14 cellular contexts compared by ENCODE assay signal in the genomic region with DNA sequence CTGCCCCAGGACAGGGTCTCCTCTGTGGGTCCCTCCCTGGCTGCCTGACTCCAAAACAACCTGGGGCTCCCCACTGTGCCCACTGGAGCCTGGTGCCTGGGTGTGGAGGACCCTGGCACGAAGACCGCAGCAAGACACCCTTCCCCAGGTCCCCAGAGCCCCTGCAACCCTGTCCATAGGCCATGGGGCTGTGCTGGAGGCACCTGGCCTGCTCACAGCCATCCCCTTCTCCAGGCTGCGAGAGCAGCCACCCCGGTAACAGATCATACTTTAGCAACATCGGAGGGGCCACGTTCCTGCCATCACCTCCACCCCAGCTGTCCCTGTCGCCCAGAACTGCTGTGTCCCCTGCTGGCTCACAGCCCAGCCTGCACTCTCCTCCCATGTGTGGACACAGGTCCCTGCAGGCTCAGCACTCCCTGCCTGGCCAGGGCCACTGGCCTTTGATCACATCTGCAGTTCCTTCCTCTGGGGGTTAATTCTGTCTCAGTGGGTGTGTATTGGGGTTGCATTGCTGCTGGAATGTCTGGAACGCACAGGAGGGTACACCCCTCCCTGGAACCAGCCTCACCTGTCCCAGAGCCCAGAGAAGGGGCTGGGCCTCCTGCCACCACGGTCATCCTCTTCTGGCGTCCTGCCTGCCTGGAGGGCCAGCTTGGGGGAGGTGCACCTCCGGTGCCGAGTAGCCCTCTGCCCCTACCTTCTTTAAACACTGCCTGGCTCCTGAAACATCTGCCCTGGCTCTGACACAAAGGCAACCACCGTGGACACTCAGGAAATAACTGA. TPM values are rescaled to one million over a fixed set of nuclear protein-coding genes. Genes with fewer than 3 reads are reported as not detected.
A peak's percentile ranks its signal among the peaks of the same experiment; 100 is the strongest.
DNase-seq lines count a peak whose midpoint lies in the region; ATAC-seq, FAIRE-seq and TF ChIP-seq lines count a peak whose summit lies in the region.
"Had no signal": no experiment of that assay in that cellular context is flagged by ENCODE, and none has a peak within 500 bp of the region (broad histone marks: within the 10 kb centered on the region; RNA-seq: fewer than 3 reads in every experiment).

No MANE protein-coding gene starts in this region.

- no peak for TF ChIP-seq POLR2A in K562 (conservative IDR thresholded peaks at IDR 0.05)

- DNase-seq in LoVo (ENCODE audit: low spot score) = peak; percentile 73
- no peak for DNase-seq in K562 (ENCODE audit: extremely low read depth in 1 of 4, low spot score in 3 of 4)
- DNase-seq in left lobe of liver (ENCODE audit: low spot score) = peak; percentile 93
- DNase-seq in hepatic stellate cell (ENCODE audit: low spot score) = no peak
- DNase-seq: activated naive CD8-positive, alpha-beta T cell treated with anti-CD3 and anti-CD28 coated beads, Interleukin-2, amount 10 ng/mL, durations not matched to agents 7 days and 5 days; CD8-positive, alpha-beta memory T cell; NCI-H187; T1000 had no signal

- no peak overlapping the region for H3K4me3 Mint-ChIP-seq in stimulated activated memory B cell treated with anti-CD40 and anti-IgM and Interleukin-4, amounts not matched to agents 10 μg/mL and 1 μg/mL and 100 μg/mL, for 72 hours
- H3K4me3 Mint-ChIP-seq: activated naive CD8-positive, alpha-beta T cell treated with anti-CD3 and anti-CD28 coated beads, Interleukin-2, amount 10 ng/mL, durations not matched to agents 7 days and 5 days; CD8-positive, alpha-beta memory T cell; dendritic cell treated with granulocyte-macrophage colony-stimulating factor and Interleukin-4, amounts not matched to agents 40 ng/mL and 50 ng/mL, for 4 days had no signal

- peak; percentile 55; the same call in 1 of the 3 replicates for ATAC-seq in K562
- ATAC-seq in left lobe of liver = peak; percentile 91
- no peak for ATAC-seq in stimulated activated memory B cell treated with anti-CD40 and anti-IgM and Interleukin-4, amounts not matched to agents 10 μg/mL and 1 μg/mL and 100 μg/mL, for 72 hours
- ATAC-seq in GM18861 (IDR thresholded peaks at IDR 0.05; ENCODE audit: unreplicated experiment) = no peak
- ATAC-seq in GM21529 (IDR thresholded peaks at IDR 0.05; ENCODE audit: unreplicated experiment) = no peak

- H3K4me1 Mint-ChIP-seq in stimulated activated memory B cell treated with anti-CD40 and anti-IgM and Interleukin-4, amounts not matched to agents 10 μg/mL and 1 μg/mL and 100 μg/mL, for 72 hours = no peaks in the 10 kb centered on the region
- H3K4me1 Mint-ChIP-seq: activated naive CD8-positive, alpha-beta T cell treated with anti-CD3 and anti-CD28 coated beads, Interleukin-2, amount 10 ng/mL, durations not matched to agents 7 days and 5 days; CD8-positive, alpha-beta memory T cell had no signal

- H3K27me3 Mint-ChIP-seq in stimulated activated memory B cell treated with anti-CD40 and anti-IgM and Interleukin-4, amounts not matched to agents 10 μg/mL and 1 μg/mL and 100 μg/mL, for 72 hours = peaks cover 39% of the 10 kb centered on the region

- 3% methylated on average over 13 of the region's 13 CpGs for WGBS in K562 (ENCODE audit: insufficient coverage, low coverage, missing lambda C conversion rate)
- 79% methylated on average over 13 of the region's 13 CpGs for WGBS in thymus

- no peak overlapping the region for H2AFZ ChIP-seq in K562 (ENCODE audit: low read depth, low read length)

- H3K27me3 ChIP-seq in K562 (ENCODE audit: control insufficient read depth in 2 of 2, insufficient read depth in 2 of 2, low read length in 2 of 2) (peaks cover 21 to 52% of the 10 kb centered on the region in 2 experiments), thymus (ENCODE audit: control insufficient read depth, insufficient read depth) (no peaks in the 10 kb centered on the region)

- H4K20me1 ChIP-seq in K562 (replicated peaks; ENCODE audit: control insufficient read depth, insufficient read depth, low read length) = no peaks in the 10 kb centered on the region

- no peak for TF ChIP-seq EP300 in K562 (IDR thresholded peaks at IDR 0.05; ENCODE audit: low read length)

- TF ChIP-seq RAD21 in K562 (CRISPR knock-in tag; conservative IDR thresholded peaks at IDR 0.05 in 1 of 2, IDR thresholded peaks at IDR 0.05 in 1 of 2) = no peak

- no peak overlapping the region for H3K4me2 ChIP-seq in K562 (ENCODE audit: insufficient read depth, low read length)

- in situ Hi-C loops in K562 (cut with MboI) = no loop called here

- FAIRE-seq in K562 (lab: Jason Lieb, UNC) = no peak

- no peak overlapping the region for H3K27ac Mint-ChIP-seq in stimulated activated memory B cell treated with anti-CD40 and anti-IgM and Interleukin-4, amounts not matched to agents 10 μg/mL and 1 μg/mL and 100 μg/mL, for 72 hours
- H3K27ac Mint-ChIP-seq: activated naive CD8-positive, alpha-beta T cell treated with anti-CD3 and anti-CD28 coated beads, Interleukin-2, amount 10 ng/mL, durations not matched to agents 7 days and 5 days; CD8-positive, alpha-beta memory T cell; dendritic cell treated with granulocyte-macrophage colony-stimulating factor and Interleukin-4, amounts not matched to agents 40 ng/mL and 50 ng/mL, for 4 days had no signal

- H3K36me3 ChIP-seq in K562 (ENCODE audit: control insufficient read depth, insufficient read depth, low read length) = no peaks in the 10 kb centered on the region
- H3K36me3 ChIP-seq in thymus (ENCODE audit: control insufficient read depth, insufficient read depth) = no peaks in the 10 kb centered on the region

- H3K9me3 Mint-ChIP-seq in stimulated activated memory B cell treated with anti-CD40 and anti-IgM and Interleukin-4, amounts not matched to agents 10 μg/mL and 1 μg/mL and 100 μg/mL, for 72 hours = peaks cover 10% of the 10 kb centered on the region

- CTCF ChIA-PET in K562 (lab: Yijun Ruan, JAX; ENCODE audit: low intra/inter-chr PET ratio) = no interaction called here

- intact Hi-C loops in K562 (cut with micrococcal nuclease) = no loop called here

- H3K4me1 ChIP-seq in K562 (replicated peaks in 1 of 2; ENCODE audit: control insufficient read depth in 2 of 2, insufficient read depth in 2 of 2, low read length in 2 of 2) (peaks cover 0 to 5% of the 10 kb centered on the region in 2 experiments; a peak in 2 of 5 replicates), thymus (ENCODE audit: control insufficient read depth, insufficient read depth, low read length) (no peaks in the 10 kb centered on the region)

- H3K9me1 ChIP-seq in K562 (ENCODE audit: control insufficient read depth, insufficient read depth, low read length) = no peaks in the 10 kb centered on the region

- H3K9ac ChIP-seq in K562 (ENCODE audit: insufficient read depth in 1 of 2, low read depth in 2 of 2, low read length in 2 of 2) = no peak overlapping the region

- POLR2A ChIA-PET in K562 (lab: Yijun Ruan, JAX) = no interaction called here

- H3K79me2 ChIP-seq in K562 (ENCODE audit: control insufficient read depth, insufficient read depth, low read length) = no peaks in the 10 kb centered on the region

- peaks cover 6% of the 10 kb centered on the region for H3K36me3 Mint-ChIP-seq in stimulated activated memory B cell treated with anti-CD40 and anti-IgM and Interleukin-4, amounts not matched to agents 10 μg/mL and 1 μg/mL and 100 μg/mL, for 72 hours
- H3K36me3 Mint-ChIP-seq: activated naive CD8-positive, alpha-beta T cell treated with anti-CD3 and anti-CD28 coated beads, Interleukin-2, amount 10 ng/mL, durations not matched to agents 7 days and 5 days had no signal

- BruUV-seq in K562 (replicated peaks; lab: Mats Ljungman, UMichigan) = no TSS peak

- no peaks in the 10 kb centered on the region; the same call in 1 of the 2 replicates for H3K9me3 ChIP-seq in K562 (replicated peaks; ENCODE audit: control insufficient read depth, insufficient read depth, low read depth, low read length)
- no peaks in the 10 kb centered on the region for H3K9me3 ChIP-seq in thymus (ENCODE audit: control insufficient read depth)

- H3K27ac ChIP-seq in K562 (ENCODE audit: extremely low read depth, low read depth, low read length) = no peak overlapping the region
- peak overlapping the region; percentile 69 for H3K27ac ChIP-seq in thymus (ENCODE audit: low read depth)

- no peak for TF ChIP-seq CTCF in K562 (IDR thresholded peaks at IDR 0.05 in 2 of 3, conservative IDR thresholded peaks at IDR 0.05 in 1 of 3; ENCODE audit: insufficient read depth in 2 of 3, low read depth in 1 of 3, low read length in 3 of 3)

- H3K4me3 ChIP-seq in K562 (no peak overlapping the region), thymus (ENCODE audit: low read length) (no peak overlapping the region)

RNA-seq across cellular contexts. Expression of a gene that starts 12.2 kb away (rescaled TPM):
- 0.07 and 0.19 TPM in 2 replicates for total RNA-seq in K562 (2011; cell fraction: chromatin; rRNA removed; ENCODE audit: low replicate concordance)
- 0.17 and 0.53 TPM in 2 replicates for total RNA-seq in K562 (2011; cell fraction: nucleolus; rRNA removed)
- total RNA-seq in K562 (2011; cell fraction: nucleoplasm; rRNA removed) = 0.44 TPM in 1 of 2 replicates, not detected in the other
- total RNA-seq in K562 (2014; rRNA removed) = 0.09 and 0.16 TPM in 2 replicates
- total RNA-seq in K562 (2014; rRNA removed; fragmentation: Illumina TruSeq; extraction: Trizol) = 0.03 TPM in 1 of 2 replicates, not detected in the other
- total RNA-seq in K562 (2015; rRNA removed; fragmentation: Illumina TruSeq; extraction: Trizol) = 0.04 TPM in 1 of 2 replicates, not detected in the other
- total RNA-seq in K562 (2021) = 0.07 and 0.13 TPM in 2 replicates
- 0.05 and 0.07 TPM in 2 replicates for polyA plus RNA-seq in K562 (2011; rRNA removed)
- 0.04 TPM in 2 replicates for polyA plus RNA-seq in K562 (2011; cell fraction: cytosol; rRNA removed)
- polyA plus RNA-seq in K562 (2011; cell fraction: nucleus; rRNA removed) = 0.11 and 0.33 TPM in 2 replicates
- polyA plus RNA-seq in K562 (2012) = 0.13 and 0.22 TPM in 2 replicates
- 0.03 and 0.10 TPM in 2 replicates for polyA plus RNA-seq in K562 (2014; fragmentation: Illumina TruSeq; extraction: Trizol)
- under 1 TPM in 1 of 2 experiments, not detected in 1; 0.15 TPM for polyA plus RNA-seq in K562 (2014; fragmentation: Nextera tagmentation; extraction: Ambion mirVana)
- polyA plus RNA-seq in K562 (2014; rRNA removed) = 0.01 and 0.03 TPM in 2 replicates
- 0.11 and 0.39 TPM in 2 replicates for polyA minus RNA-seq in K562 (2011; rRNA and poly(A)+ RNA removed)
- 0.19 and 0.27 TPM in 2 replicates for polyA minus RNA-seq in K562 (2011; cell fraction: cytosol; rRNA and poly(A)+ RNA removed)
- polyA minus RNA-seq in K562 (2011; cell fraction: nucleus; rRNA and poly(A)+ RNA removed) = 0.11 and 0.13 TPM in 2 replicates
- total RNA-seq in left lobe of liver = 26.4 TPM
- polyA plus RNA-seq in thymus = 14.3 TPM
- total RNA-seq: activated naive CD8-positive, alpha-beta T cell treated with anti-CD3 and anti-CD28 coated beads, Interleukin-2, amount 10 ng/mL, durations not matched to agents 7 days and 5 days; CD8-positive, alpha-beta memory T cell had no signal

RNA-seq across cellular contexts. Expression of a gene that starts 33.3 kb away (rescaled TPM):
- total RNA-seq in K562 (2011; cell fraction: chromatin; rRNA removed; ENCODE audit: low replicate concordance) = 0.44 TPM in 1 of 2 replicates, not detected in the other
- not detected in 2 replicates for total RNA-seq in K562 (2011; cell fraction: nucleolus; rRNA removed)
- total RNA-seq in K562 (2011; cell fraction: nucleoplasm; rRNA removed) = 0.22 TPM in 1 of 2 replicates, not detected in the other
- total RNA-seq in K562 (2014; rRNA removed) (not detected in 2 replicates), K562 (2014; rRNA removed; fragmentation: Illumina TruSeq; extraction: Trizol) (not detected in 2 replicates), K562 (2015; rRNA removed; fragmentation: Illumina TruSeq; extraction: Trizol) (not detected in 2 replicates), K562 (2021) (0.22 TPM in 1 of 2 replicates, not detected in the other), left lobe of liver (0.33 TPM)
- polyA plus RNA-seq in K562 (2011; rRNA removed) (not detected in 2 replicates), K562 (2014; fragmentation: Illumina TruSeq; extraction: Trizol) (not detected in 2 replicates), K562 (2014; fragmentation: Nextera tagmentation; extraction: Ambion mirVana) (not detected), K562 (2014; rRNA removed) (0.11 TPM in 1 of 2 replicates, not detected in the other), thymus (0.14 TPM)
- 0.01 and 0.15 TPM in 2 replicates for polyA plus RNA-seq in K562 (2011; cell fraction: cytosol; rRNA removed)
- polyA plus RNA-seq in K562 (2011; cell fraction: nucleus; rRNA removed) = 0.01 TPM in 2 replicates
- not detected in 2 replicates for polyA plus RNA-seq in K562 (2012)
- not detected in 2 replicates for polyA minus RNA-seq in K562 (2011; rRNA and poly(A)+ RNA removed)
- polyA minus RNA-seq in K562 (2011; cell fraction: cytosol; rRNA and poly(A)+ RNA removed) = not detected in 2 replicates
- polyA minus RNA-seq in K562 (2011; cell fraction: nucleus; rRNA and poly(A)+ RNA removed) = not detected in 2 replicates
- total RNA-seq: CD8-positive, alpha-beta memory T cell; glomerular endothelial cell had no signal
- polyA plus RNA-seq: CD8-positive, alpha-beta memory T cell had no signal

Comparison
In these comparisons a context has a peak if more than half of its experiments do, and no peak if none do; other contexts are left out.
1. DNase-seq: peak in LoVo (single experiment) and left lobe of liver (single experiment); none in K562 (0 of 4) and hepatic stellate cell (single experiment).
2. ATAC-seq: peak in K562 (single experiment) and left lobe of liver (single experiment); none in stimulated activated memory B cell treated with anti-CD40 and anti-IgM and Interleukin-4, amounts not matched to agents 10 μg/mL and 1 μg/mL and 100 μg/mL, for 72 hours (single experiment), GM18861 (single experiment) and GM21529 (single experiment).
3. RNA of a gene that starts 12.2 kb away (total RNA-seq): 26.4 TPM in left lobe of liver (single experiment); 0.03 to 0.53 TPM in K562; every median in the first group is over 10 times any median in the second.